Comparison of ENCODE assay signal across 8 cellular contexts in the genomic region with DNA sequence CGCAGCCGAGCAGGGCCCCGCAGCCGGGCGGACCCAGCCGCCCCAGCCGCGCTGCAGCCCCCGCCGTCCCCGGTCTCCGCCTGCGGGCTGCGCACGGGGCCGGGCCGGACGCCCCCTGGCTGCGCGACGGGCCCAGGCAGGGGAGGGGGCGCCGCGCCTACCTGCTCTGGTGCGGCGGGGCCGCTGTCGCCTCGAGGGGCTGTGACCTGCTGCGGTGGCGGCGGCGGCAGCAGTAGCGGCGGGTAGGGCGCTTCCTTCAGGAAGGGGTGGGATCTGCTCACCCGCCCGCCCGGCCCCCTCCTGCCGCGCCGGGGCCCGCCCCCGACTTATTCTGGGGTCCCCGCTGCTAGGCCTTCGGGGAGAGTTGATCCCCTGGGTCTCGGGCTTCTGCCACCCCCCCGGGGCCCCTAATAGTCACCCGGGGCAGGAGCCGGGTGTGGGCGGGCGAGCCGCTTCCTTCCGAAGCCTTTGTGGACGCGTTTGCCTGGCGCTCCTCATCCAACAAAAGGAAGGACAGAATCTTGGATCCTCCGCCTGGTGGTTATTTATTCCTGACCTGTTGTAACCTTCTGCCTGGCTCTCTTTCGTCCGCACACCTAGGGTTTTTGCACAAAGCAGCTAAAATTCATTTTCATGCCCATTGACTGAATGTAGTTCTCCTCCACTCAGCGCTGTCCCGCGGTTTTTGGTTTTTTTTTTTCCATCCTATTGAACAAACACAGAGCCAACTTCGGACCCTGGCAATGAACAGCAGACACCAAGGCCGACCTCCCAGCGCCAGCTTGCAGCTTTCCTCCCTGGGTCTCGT. TPM values are rescaled to one million over a fixed set of nuclear protein-coding genes. Genes with fewer than 3 reads are reported as not detected.
A peak's percentile ranks its signal among the peaks of the same experiment; 100 is the strongest.
DNase-seq lines count a peak whose midpoint lies in the region; ATAC-seq and TF ChIP-seq lines count a peak whose summit lies in the region.

A gene (minus strand): TSS at position 244 of the 808 bp plus-strand sequence. CDS start 57,331 bp downstream, outside the sequence.

- POLR2A ChIA-PET in PC-9 (lab: Charles Lee; ENCODE audit: unreplicated experiment): no interaction called here

- no peak within 1 kb of the TSS for H3K4me2 ChIP-seq in PC-9

- TF ChIP-seq CTCF in PC-9 (conservative IDR thresholded peaks at IDR 0.05) (no peak), lower lobe of right lung (IDR thresholded peaks at IDR 0.05) (no peak)

- H2AFZ ChIP-seq in PC-9: no peak within 1 kb of the TSS

- H3K36me3 ChIP-seq in PC-9 (ENCODE audit: low read depth) (no peaks in the 10 kb centered on the region), lower lobe of right lung (no peaks in the 10 kb centered on the region), thymus (ENCODE audit: control insufficient read depth, insufficient read depth) (no peaks in the 10 kb centered on the region)

- H3K9me3 ChIP-seq in PC-9 (ENCODE audit: insufficient read depth, low read depth) (no peaks in the 10 kb centered on the region), lower lobe of right lung (no peaks in the 10 kb centered on the region), thymus (ENCODE audit: control insufficient read depth) (no peaks in the 10 kb centered on the region)

- intact Hi-C loops in Right ventricle myocardium inferior (cut with DNase I) (no loop called here), cardiac septum (cut with DNase I) (no loop called here), PC-9 (cut with micrococcal nuclease; ENCODE audit: unreplicated experiment) (loop anchor here (10.0 kb wide), 1 partner anchor 97 kb away; no protein-coding TSS in a partner anchor), lower lobe of right lung (cut with DNase I) (no loop called here)

- H3K27me3 ChIP-seq in PC-9 (ENCODE audit: insufficient read depth, low read depth): 0 out of 2 replicates have a peak, but pooled peaks cover 6% of the 10 kb centered on the region
- no peaks in the 10 kb centered on the region for H3K27me3 ChIP-seq in lower lobe of right lung (ENCODE audit: low read depth)
- peaks cover 42% of the 10 kb centered on the region for H3K27me3 ChIP-seq in thymus (ENCODE audit: control insufficient read depth, insufficient read depth)

- H3K4me1 ChIP-seq in PC-9 (replicated peaks; ENCODE audit: insufficient read depth): no peaks in the 10 kb centered on the region
- H3K4me1 ChIP-seq in lower lobe of right lung: peaks cover 4% of the 10 kb centered on the region
- no peaks in the 10 kb centered on the region for H3K4me1 ChIP-seq in thymus (ENCODE audit: control insufficient read depth, insufficient read depth, low read length)

- H3K79me2 ChIP-seq in PC-9 (ENCODE audit: low read depth): no peaks in the 10 kb centered on the region

- no peaks in the 10 kb centered on the region for H4K20me1 ChIP-seq in PC-9 (ENCODE audit: insufficient read depth)

- CTCF ChIA-PET in PC-9 (lab: Charles Lee): interaction anchor here (0.6 to 0.7 kb wide), 2 partner anchors 214 to 338 kb away, joined by 3 to 9 read pairs; no protein-coding TSS in a partner anchor

- no peaks in the 10 kb centered on the region for H3K9me2 ChIP-seq in PC-9 (ENCODE audit: insufficient read depth)

- DNase-seq in Right ventricle myocardium inferior (ENCODE audit: missing footprints): peak; percentile 79
- no peak for DNase-seq in cardiac septum (ENCODE audit: low spot score)
- peak in 1 of 2 experiments; percentile 18 for DNase-seq in PC-9
- DNase-seq in dermis blood vessel endothelial cell: peak; percentile 46
- DNase-seq in lower lobe of right lung: no peak
- no peak for DNase-seq in mucosa of gallbladder (ENCODE audit: low spot score)

- no TSS peak for BruUV-seq in PC-9 (replicated peaks; lab: Mats Ljungman, UMichigan)

- WGBS in thymus: 3% methylated on average over 67 of the region's 67 CpGs

- no peaks in the 10 kb centered on the region for H3F3A ChIP-seq in PC-9 (ENCODE audit: insufficient read depth, low read depth)

- H3K4me3 ChIP-seq in PC-9: peak within 1 kb of the TSS; percentile 31; the same call in 1 of the 2 replicates
- H3K4me3 ChIP-seq in lower lobe of right lung: peak within 1 kb of the TSS; percentile 66
- peak within 1 kb of the TSS; percentile 51 for H3K4me3 ChIP-seq in thymus (ENCODE audit: low read length)

- no peak within 1 kb of the TSS for H3K27ac ChIP-seq in PC-9
- no peak within 1 kb of the TSS for H3K27ac ChIP-seq in lower lobe of right lung
- H3K27ac ChIP-seq in thymus (ENCODE audit: low read depth): no peak within 1 kb of the TSS

- ATAC-seq in Right ventricle myocardium inferior: peak; percentile 79
- ATAC-seq in lower lobe of right lung: peak; percentile 57 to 69
- ATAC-seq in GM21367 (IDR thresholded peaks at IDR 0.05; ENCODE audit: unreplicated experiment): no peak

RNA-seq across cellular contexts. Expression of the gene that starts here (rescaled TPM):
- total RNA-seq in Right ventricle myocardium inferior (19.6 TPM), cardiac septum (7.4 TPM), PC-9 (2021) (0.74 and 0.98 TPM in 2 replicates), dermis blood vessel endothelial cell (6.0 and 19.1 TPM in 2 replicates), lower lobe of right lung (6.9 TPM), mucosa of gallbladder (8.8 TPM)
- polyA plus RNA-seq in thymus: 18.2 TPM

Comparison
In these comparisons a context has a peak if more than half of its experiments do, and no peak if none do; other contexts are left out.
1. DNase-seq: peak in Right ventricle myocardium inferior (single experiment) and dermis blood vessel endothelial cell (single experiment); none in cardiac septum (single experiment), lower lobe of right lung (single experiment) and mucosa of gallbladder (single experiment).
2. Peak in every context shown above with its lines, with median percentiles within 50 percentile points of each other: H3K4me3 ChIP-seq.